In genomic region chr13:50629497-50629896, GRCh38 we compare ENCODE assay signal across 11 cellular contexts.
"Had no signal": no experiment of that assay in that cellular context is flagged by ENCODE, and none has a peak within 500 bp of the region (broad histone marks: within the 10 kb centered on the region; RNA-seq: fewer than 3 reads in every experiment).

No MANE protein-coding gene starts in this region.

- H3K27me3 Mint-ChIP-seq: stimulated activated naive B cell treated with anti-CD40 and anti-IgM and Interleukin-4, amounts not matched to agents 10 μg/mL and 1 μg/mL and 100 μg/mL, for 72 hours had no signal

- H3K4me3 Mint-ChIP-seq: activated naive CD4-positive, alpha-beta T cell treated with anti-CD3 and anti-CD28 coated beads for 36 hours; neural crest cell; stimulated activated naive B cell treated with anti-CD40 and anti-IgM and Interleukin-4, amounts not matched to agents 10 μg/mL and 1 μg/mL and 100 μg/mL, for 72 hours had no signal

- H3K36me3 Mint-ChIP-seq: stimulated activated naive B cell treated with anti-CD40 and anti-IgM and Interleukin-4, amounts not matched to agents 10 μg/mL and 1 μg/mL and 100 μg/mL, for 72 hours had no signal

- H3K4me3 ChIP-seq: cardiac muscle cell, colonic mucosa, thyroid gland had no signal

- DNase-seq: activated CD4-positive, CD25-positive, alpha-beta regulatory T cell treated with anti-CD3 and anti-CD28 coated beads, Interleukin-2, amount 50 U/mL, for 72 hours; activated naive CD4-positive, alpha-beta T cell treated with anti-CD3 and anti-CD28 coated beads for 36 hours; colonic mucosa; effector CD4-positive, alpha-beta T cell; foreskin melanocyte; kidney glomerular epithelial cell; stimulated activated naive B cell treated with anti-CD40 and anti-IgM and Interleukin-4, amounts not matched to agents 10 μg/mL and 1 μg/mL and 100 μg/mL, for 72 hours; T1000; thyroid gland had no signal

- H3K9me3 Mint-ChIP-seq: activated naive CD4-positive, alpha-beta T cell treated with anti-CD3 and anti-CD28 coated beads for 36 hours; neural crest cell had no signal

- H3K27ac Mint-ChIP-seq: activated naive CD4-positive, alpha-beta T cell treated with anti-CD3 and anti-CD28 coated beads for 36 hours; stimulated activated naive B cell treated with anti-CD40 and anti-IgM and Interleukin-4, amounts not matched to agents 10 μg/mL and 1 μg/mL and 100 μg/mL, for 72 hours had no signal
